30 cellular contexts compared by ENCODE assay signal in the genomic region with DNA sequence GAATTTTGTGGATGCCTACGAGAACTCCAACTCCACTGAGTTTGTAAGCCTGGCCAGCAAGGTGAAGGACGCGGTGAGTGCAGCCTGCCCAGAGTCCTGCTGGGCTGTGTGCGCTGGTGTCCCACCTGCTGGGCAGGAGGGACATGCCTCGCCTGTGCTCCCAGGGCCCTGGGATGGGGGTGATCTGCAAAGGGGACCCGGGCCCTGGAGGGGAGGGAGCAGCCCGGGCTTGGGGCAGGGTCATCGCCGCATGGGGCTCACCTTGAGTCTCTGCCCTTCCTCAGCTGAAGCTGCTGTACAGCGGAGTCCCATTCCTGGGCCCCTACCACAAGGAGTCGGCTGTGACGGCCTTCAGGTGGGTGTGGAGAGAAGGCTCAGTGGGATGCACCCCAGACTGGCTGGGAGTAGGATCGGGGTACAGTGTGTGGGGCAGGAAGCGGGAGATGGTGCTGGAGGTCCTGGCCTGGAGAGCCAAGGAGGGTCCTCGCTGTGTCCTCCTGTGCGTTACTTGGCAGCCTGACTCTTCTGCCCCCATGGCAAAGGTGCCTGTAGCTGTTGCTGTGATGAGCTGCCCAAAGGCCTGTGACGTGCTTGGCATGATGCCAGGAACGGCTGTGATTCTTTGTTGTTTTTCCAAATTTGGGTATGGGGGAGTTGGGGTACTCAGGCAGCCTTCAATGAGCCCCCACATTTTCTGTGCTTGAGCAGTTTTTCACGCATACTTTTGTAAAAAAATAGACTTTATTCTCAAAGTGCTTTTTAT. TPM values are rescaled to one million over a fixed set of nuclear protein-coding genes. Genes with fewer than 3 reads are reported as not detected.
DNase-seq lines count a peak whose midpoint lies in the region; ATAC-seq and TF ChIP-seq lines count a peak whose summit lies in the region.
"Had no signal": no experiment of that assay in that cellular context is flagged by ENCODE, and none has a peak within 500 bp of the region (broad histone marks: within the 10 kb centered on the region; RNA-seq: fewer than 3 reads in every experiment).

No MANE protein-coding gene starts in this region.

- H3K4me1 ChIP-seq in OCI-LY7 (ENCODE audit: insufficient read depth, low read length, poor library complexity, severe bottlenecking), result peaks cover 61% of the 10 kb centered on the region
- peaks cover 43% of the 10 kb centered on the region for H3K4me1 ChIP-seq in mucosa of descending colon (ENCODE audit: low read depth)
- H3K4me1 ChIP-seq: prostate gland, vagina had no signal

- TF ChIP-seq CTCF in OCI-LY7 (conservative IDR thresholded peaks at IDR 0.05; ENCODE audit: low read length) (no peak), mucosa of descending colon (IDR thresholded peaks at IDR 0.05) (no peak)

- CTCF ChIA-PET in OCI-LY7 (lab: Charles Lee; ENCODE audit: unreplicated experiment), result no interaction called here

- H3K9me3 Mint-ChIP-seq in stimulated activated effector memory CD8-positive, alpha-beta T cell treated with anti-CD3 and anti-CD28 coated beads, Interleukin-12 subunit alpha, Interleukin-12 subunit beta, amount 100 ng/mL, for 72 hours, result no peaks in the 10 kb centered on the region
- H3K9me3 Mint-ChIP-seq: activated T-cell treated with anti-CD3 and anti-CD28 coated beads, Interleukin-2, amount 50 U/mL, for 72 hours; CD4-positive, alpha-beta T cell; effector memory CD8-positive, alpha-beta T cell; GM23338; memory B cell; stimulated activated naive CD8-positive, alpha-beta T cell treated with anti-CD3 and anti-CD28 coated beads, Interleukin-15, Interleukin-2, amounts not matched to agents 100 ng/mL and 50 ng/mL, for 24 hours had no signal

- BruUV-seq in OCI-LY7 (replicated peaks; lab: Mats Ljungman, UMichigan), result no TSS peak

- H3K36me3 ChIP-seq in OCI-LY7 (ENCODE audit: insufficient read depth, low read length), result peaks cover 88% of the 10 kb centered on the region
- no peaks in the 10 kb centered on the region for H3K36me3 ChIP-seq in mucosa of descending colon (ENCODE audit: low read depth)
- H3K36me3 ChIP-seq: prostate gland, thoracic aorta, vagina had no signal

- POLR2A ChIA-PET in OCI-LY7 (lab: Charles Lee), result no interaction called here

- H3K4me1 Mint-ChIP-seq in stimulated activated effector memory CD8-positive, alpha-beta T cell treated with anti-CD3 and anti-CD28 coated beads, Interleukin-12 subunit alpha, Interleukin-12 subunit beta, amount 100 ng/mL, for 72 hours, result no peaks in the 10 kb centered on the region
- H3K4me1 Mint-ChIP-seq: T-helper 17 cell had no signal

- no peak overlapping the region for H3K4me3 Mint-ChIP-seq in stimulated activated effector memory CD8-positive, alpha-beta T cell treated with anti-CD3 and anti-CD28 coated beads, Interleukin-12 subunit alpha, Interleukin-12 subunit beta, amount 100 ng/mL, for 72 hours
- H3K4me3 Mint-ChIP-seq: activated T-cell treated with anti-CD3 and anti-CD28 coated beads, Interleukin-2, amount 50 U/mL, for 72 hours; CD4-positive, alpha-beta T cell; effector memory CD8-positive, alpha-beta T cell; GM23338; memory B cell; stimulated activated naive CD8-positive, alpha-beta T cell treated with anti-CD3 and anti-CD28 coated beads, Interleukin-15, Interleukin-2, amounts not matched to agents 100 ng/mL and 50 ng/mL, for 24 hours; T-helper 17 cell had no signal

- no peak for ATAC-seq in mucosa of descending colon
- ATAC-seq in stimulated activated effector memory CD8-positive, alpha-beta T cell treated with anti-CD3 and anti-CD28 coated beads, Interleukin-12 subunit alpha, Interleukin-12 subunit beta, amount 100 ng/mL, for 72 hours, result peak; percentile 15
- no peak for ATAC-seq in GM19324 (IDR thresholded peaks at IDR 0.05; ENCODE audit: low FRiP score, unreplicated experiment)
- ATAC-seq: activated CD4-positive, CD25-positive, alpha-beta regulatory T cell treated with anti-CD3 and anti-CD28 coated beads, Interleukin-2, amount 50 U/mL, for 24 hours; activated T-cell treated with anti-CD3 and anti-CD28 coated beads, Interleukin-2, amount 50 U/mL, for 72 hours; effector memory CD8-positive, alpha-beta T cell; left lobe of liver; T-helper 17 cell had no signal

- peaks cover 56% of the 10 kb centered on the region for H3K79me2 ChIP-seq in OCI-LY7 (ENCODE audit: insufficient read depth, low read depth, low read length)

- H3K4me3 ChIP-seq in OCI-LY7 (ENCODE audit: low read depth, low read length, poor library complexity, severe bottlenecking), result no peak overlapping the region
- H3K4me3 ChIP-seq in mucosa of descending colon, result no peak overlapping the region
- H3K4me3 ChIP-seq: coronary artery, GM23338, PC-9, prostate gland, thoracic aorta, vagina had no signal

- H3K9me2 ChIP-seq in OCI-LY7 (ENCODE audit: insufficient read depth, low read length), result no peaks in the 10 kb centered on the region

- DNase-seq in NCI-H2196 (lab: John Stamatoyannopoulos, UW; ENCODE audit: unreplicated experiment), result peak; percentile 19
- DNase-seq in NCI-H2196 treated with DMSO at 0.1 percent for 48 hours (lab: John Stamatoyannopoulos, UW; ENCODE audit: unreplicated experiment), result no peak
- peak; percentile 45 for DNase-seq in OCI-LY7 (ENCODE audit: low spot score)
- DNase-seq in mucosa of descending colon, result peak in 2 of 3 donors; percentile 49 to 52
- DNase-seq in stimulated activated effector memory CD8-positive, alpha-beta T cell treated with anti-CD3 and anti-CD28 coated beads, Interleukin-12 subunit alpha, Interleukin-12 subunit beta, amount 100 ng/mL, for 72 hours (ENCODE audit: low spot score in 2 of 2), result no peak
- DNase-seq in MV-4-11 (lab: John Stamatoyannopoulos, UW), result no peak
- DNase-seq in OCI-M1 (lab: John Stamatoyannopoulos, UW), result no peak
- DNase-seq: activated CD4-positive, alpha-beta T cell treated with anti-CD3 and anti-CD28 coated beads, Interleukin-2, amount 50 U/mL, for 4 hours; activated naive CD4-positive, alpha-beta T cell; activated T-cell treated with anti-CD3 and anti-CD28 coated beads, Interleukin-2, amount 50 U/mL, for 72 hours; CD4-positive, alpha-beta T cell; effector memory CD8-positive, alpha-beta T cell; NCI-H1417; NCI-H2029 treated with DMSO at 0.1 percent for 48 hours; NCI-H446; NCI-H774; PC-9; stimulated activated CD4-positive, alpha-beta T cell treated with anti-CD3 and anti-CD28 coated beads, Interleukin-15, amount 100 ng/mL, for 24 hours; T-helper 17 cell had no signal

- peak overlapping the region; percentile 34 for H3K4me2 ChIP-seq in OCI-LY7 (ENCODE audit: low read length)
- H3K4me2 ChIP-seq: GM23338, PC-9 had no signal

- H3K36me3 Mint-ChIP-seq in stimulated activated effector memory CD8-positive, alpha-beta T cell treated with anti-CD3 and anti-CD28 coated beads, Interleukin-12 subunit alpha, Interleukin-12 subunit beta, amount 100 ng/mL, for 72 hours, result no peaks in the 10 kb centered on the region

- peak overlapping the region; percentile 57 for H3K27ac ChIP-seq in OCI-LY7 (ENCODE audit: low read depth, low read length, poor library complexity, severe bottlenecking)
- H3K27ac ChIP-seq: coronary artery, PC-9, prostate gland, thoracic aorta, vagina had no signal

- H3K9me3 ChIP-seq in OCI-LY7 (ENCODE audit: low read length), result no peaks in the 10 kb centered on the region
- no peaks in the 10 kb centered on the region for H3K9me3 ChIP-seq in mucosa of descending colon
- H3K9me3 ChIP-seq: prostate gland, thoracic aorta, vagina had no signal

- intact Hi-C loops in OCI-LY7 (cut with micrococcal nuclease; ENCODE audit: unreplicated experiment) (no loop called here), mucosa of descending colon (cut with DNase I, micrococcal nuclease) (no loop called here)

- no peak overlapping the region for H2AFZ ChIP-seq in OCI-LY7 (ENCODE audit: low read length)
- H2AFZ ChIP-seq: GM23338, PC-9 had no signal

- no peaks in the 10 kb centered on the region for H4K20me1 ChIP-seq in OCI-LY7 (ENCODE audit: insufficient read depth, low read length)

- no peak overlapping the region for H3K27ac Mint-ChIP-seq in stimulated activated effector memory CD8-positive, alpha-beta T cell treated with anti-CD3 and anti-CD28 coated beads, Interleukin-12 subunit alpha, Interleukin-12 subunit beta, amount 100 ng/mL, for 72 hours
- H3K27ac Mint-ChIP-seq: activated T-cell treated with anti-CD3 and anti-CD28 coated beads, Interleukin-2, amount 50 U/mL, for 72 hours; CD4-positive, alpha-beta T cell; effector memory CD8-positive, alpha-beta T cell; GM23338; memory B cell; stimulated activated naive CD8-positive, alpha-beta T cell treated with anti-CD3 and anti-CD28 coated beads, Interleukin-15, Interleukin-2, amounts not matched to agents 100 ng/mL and 50 ng/mL, for 24 hours; T-helper 17 cell had no signal

RNA-seq across cellular contexts. Expression of gene ST14, which starts 29.2 kb away (rescaled TPM):
- total RNA-seq in OCI-LY7 (2014; rRNA removed; shearing (Covaris generic)), result 110 and 135 TPM in 2 replicates
- 98.0 and 109 TPM in 2 replicates for total RNA-seq in OCI-LY7 (2022)
- total RNA-seq in mucosa of descending colon, result 100 to 1,000 TPM; 260 to 622 (median 508) TPM
- total RNA-seq: A172; activated T-cell treated with anti-CD3 and anti-CD28 coated beads, Interleukin-2, amount 50 U/mL, for 72 hours had no signal

Comparison
In these comparisons a context has a peak if more than half of its experiments do, and no peak if none do; other contexts are left out.
1. DNase-seq: peak in NCI-H2196 (single experiment), OCI-LY7 (single experiment) and mucosa of descending colon (2 of 3); none in NCI-H2196 treated with DMSO at 0.1 percent for 48 hours (single experiment), stimulated activated effector memory CD8-positive, alpha-beta T cell treated with anti-CD3 and anti-CD28 coated beads, Interleukin-12 subunit alpha, Interleukin-12 subunit beta, amount 100 ng/mL, for 72 hours (0 of 2), MV-4-11 (single experiment) and OCI-M1 (single experiment).